In genomic region chr10:34651381-34651780, GRCh38 we compare ENCODE assay signal across 1 cellular context.
TF ChIP-seq lines count a peak whose summit lies in the region.

No MANE protein-coding gene starts in this region.

TF ChIP-seq in H1, 55 proteins besides CTCF, POLR2A, EP300 and RAD21:
- TF ChIP-seq POLR2AphosphoS5 (IDR thresholded peaks at IDR 0.05; ENCODE audit: low read depth, low read length) = no peak
- no peak for TF ChIP-seq CTBP2 (IDR thresholded peaks at IDR 0.05; ENCODE audit: borderline replicate concordance, insufficient read depth, insufficient read length, low read length)
- no peak for TF ChIP-seq PHF8 (conservative IDR thresholded peaks at IDR 0.05; ENCODE audit: low read depth, low read length)
- TF ChIP-seq RNF2 (IDR thresholded peaks at IDR 0.05; ENCODE audit: borderline replicate concordance, low read depth, low read length, missing control alignments, poor library complexity, severe bottlenecking) = no peak
- no peak for TF ChIP-seq ASH2L (IDR thresholded peaks at IDR 0.05; ENCODE audit: low read length)
- TF ChIP-seq GTF2F1 (IDR thresholded peaks at IDR 0.05; ENCODE audit: borderline replicate concordance, low read depth, low read length) = no peak
- TF ChIP-seq TAF1 (IDR thresholded peaks at IDR 0.05; ENCODE audit: low read depth, low read length) = no peak
- TF ChIP-seq NANOG (IDR thresholded peaks at IDR 0.05; ENCODE audit: insufficient read depth, low read depth, low read length, poor library complexity, severe bottlenecking) = no peak
- no peak for TF ChIP-seq CHD7 (IDR thresholded peaks at IDR 0.05; ENCODE audit: insufficient replicate concordance, low read length)
- TF ChIP-seq MAFK (IDR thresholded peaks at IDR 0.05; ENCODE audit: low read depth, low read length) = no peak
- no peak for TF ChIP-seq YY1 (IDR thresholded peaks at IDR 0.05; ENCODE audit: low read depth, low read length)
- TF ChIP-seq, protein P1, sequence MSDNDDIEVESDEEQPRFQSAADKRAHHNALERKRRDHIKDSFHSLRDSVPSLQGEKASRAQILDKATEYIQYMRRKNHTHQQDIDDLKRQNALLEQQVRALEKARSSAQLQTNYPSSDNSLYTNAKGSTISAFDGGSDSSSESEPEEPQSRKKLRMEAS (IDR thresholded peaks at IDR 0.05) = no peak
- TF ChIP-seq, protein P2, sequence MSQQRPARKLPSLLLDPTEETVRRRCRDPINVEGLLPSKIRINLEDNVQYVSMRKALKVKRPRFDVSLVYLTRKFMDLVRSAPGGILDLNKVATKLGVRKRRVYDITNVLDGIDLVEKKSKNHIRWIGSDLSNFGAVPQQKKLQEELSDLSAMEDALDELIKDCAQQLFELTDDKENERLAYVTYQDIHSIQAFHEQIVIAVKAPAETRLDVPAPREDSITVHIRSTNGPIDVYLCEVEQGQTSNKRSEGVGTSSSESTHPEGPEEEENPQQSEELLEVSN (IDR thresholded peaks at IDR 0.05) = no peak
- TF ChIP-seq FOSL1 (IDR thresholded peaks at IDR 0.05; ENCODE audit: insufficient read depth, low read depth, low read length) = no peak
- TF ChIP-seq CREB1 (IDR thresholded peaks at IDR 0.05) = no peak
- no peak for TF ChIP-seq RFX5 (IDR thresholded peaks at IDR 0.05; ENCODE audit: borderline replicate concordance, low read depth, low read length)
- no peak for TF ChIP-seq BACH1 (IDR thresholded peaks at IDR 0.05; ENCODE audit: low read length)
- TF ChIP-seq GABPA (IDR thresholded peaks at IDR 0.05; ENCODE audit: borderline replicate concordance, insufficient read depth, low read length) = no peak
- no peak for TF ChIP-seq BRCA1 (IDR thresholded peaks at IDR 0.05; ENCODE audit: low read depth, low read length)
- TF ChIP-seq CBX8 (IDR thresholded peaks at IDR 0.05; ENCODE audit: borderline replicate concordance, low read depth, low read length) = no peak
